ENCODE assay signal across 9 cellular contexts in the genomic region with DNA sequence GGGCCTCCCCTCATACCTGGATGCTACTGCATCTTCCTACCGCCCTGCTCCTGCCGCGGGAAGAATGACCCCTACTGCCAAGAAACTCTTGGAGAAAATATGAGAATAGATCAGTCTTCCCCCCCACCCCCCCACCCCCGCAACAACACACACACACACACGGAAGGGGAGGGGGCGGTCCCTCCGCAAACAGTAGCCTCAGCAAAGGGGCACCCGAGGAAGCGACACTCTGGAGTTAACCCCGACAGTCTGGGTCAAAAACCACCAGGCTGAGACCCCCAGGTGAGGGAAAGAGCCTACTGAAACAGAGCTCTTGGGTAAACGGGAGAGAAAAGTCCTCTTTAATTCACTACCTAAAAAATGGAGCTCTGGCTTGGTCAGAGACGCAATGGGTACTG. TPM values are rescaled to one million over a fixed set of nuclear protein-coding genes. Genes with fewer than 3 reads are reported as not detected.
DNase-seq lines count a peak whose midpoint lies in the region; ATAC-seq and TF ChIP-seq lines count a peak whose summit lies in the region.
"Had no signal": no experiment of that assay in that cellular context is flagged by ENCODE, and none has a peak within 500 bp of the region (broad histone marks: within the 10 kb centered on the region; RNA-seq: fewer than 3 reads in every experiment).

No MANE protein-coding gene starts in this region.

- DNase-seq in HFFc6 = no peak
- peak; percentile 52 for DNase-seq in activated CD8-positive, alpha-beta T cell treated with anti-CD3 and anti-CD28 coated beads for 36 hours
- no peak for DNase-seq in iPS DF 6.9 (ENCODE audit: low read depth, low spot score)
- DNase-seq in hypothalamus (lab: John Stamatoyannopoulos, UW) = no peak
- DNase-seq in medulla oblongata (ENCODE audit: extremely low spot score) = no peak
- DNase-seq: SHP77 had no signal

- intact Hi-C loops in activated CD8-positive, alpha-beta T cell treated with anti-CD3 and anti-CD28 coated beads for 36 hours (cut with micrococcal nuclease) = loop anchor here (2.0 kb wide), 1 partner anchor 38 kb away; no protein-coding TSS in a partner anchor

- H3K36me3 Mint-ChIP-seq in HFFc6 (ENCODE audit: low read depth) = peaks cover 24% of the 10 kb centered on the region
- peaks cover 44% of the 10 kb centered on the region for H3K36me3 Mint-ChIP-seq in activated CD8-positive, alpha-beta T cell treated with anti-CD3 and anti-CD28 coated beads for 36 hours (ENCODE audit: low read depth)
- peaks cover 25% of the 10 kb centered on the region for H3K36me3 Mint-ChIP-seq in stimulated activated memory B cell treated with anti-CD40 and anti-IgM and Interleukin-4, amounts not matched to agents 10 μg/mL and 1 μg/mL and 100 μg/mL, for 72 hours

- peak overlapping the region; percentile 93 for H3K27ac Mint-ChIP-seq in HFFc6
- H3K27ac Mint-ChIP-seq in activated CD8-positive, alpha-beta T cell treated with anti-CD3 and anti-CD28 coated beads for 36 hours = peak overlapping the region; percentile 91
- peak overlapping the region; percentile 94 for H3K27ac Mint-ChIP-seq in stimulated activated memory B cell treated with anti-CD40 and anti-IgM and Interleukin-4, amounts not matched to agents 10 μg/mL and 1 μg/mL and 100 μg/mL, for 72 hours

- no peaks in the 10 kb centered on the region for H3K9me3 ChIP-seq in iPS DF 6.9 (ENCODE audit: control insufficient read depth, insufficient read depth, low read length)

- ATAC-seq in activated CD8-positive, alpha-beta T cell treated with anti-CD3 and anti-CD28 coated beads for 36 hours = no peak
- ATAC-seq in stimulated activated memory B cell treated with anti-CD40 and anti-IgM and Interleukin-4, amounts not matched to agents 10 μg/mL and 1 μg/mL and 100 μg/mL, for 72 hours = no peak
- ATAC-seq in HG02938 (IDR thresholded peaks at IDR 0.05; ENCODE audit: unreplicated experiment) (no peak), GM21723 (IDR thresholded peaks at IDR 0.05; ENCODE audit: unreplicated experiment) (no peak)

- peak overlapping the region; percentile 96 for H3K4me3 Mint-ChIP-seq in HFFc6
- peak overlapping the region; percentile 93 for H3K4me3 Mint-ChIP-seq in activated CD8-positive, alpha-beta T cell treated with anti-CD3 and anti-CD28 coated beads for 36 hours
- H3K4me3 Mint-ChIP-seq in stimulated activated memory B cell treated with anti-CD40 and anti-IgM and Interleukin-4, amounts not matched to agents 10 μg/mL and 1 μg/mL and 100 μg/mL, for 72 hours = peak overlapping the region; percentile 98

- TF ChIP-seq CTCF in HFFc6 (IDR thresholded peaks at IDR 0.05) = no peak
- no peak for TF ChIP-seq CTCF in activated CD8-positive, alpha-beta T cell treated with anti-CD3 and anti-CD28 coated beads for 36 hours (IDR thresholded peaks at IDR 0.05)

- no peaks in the 10 kb centered on the region for H3K4me1 ChIP-seq in iPS DF 6.9 (ENCODE audit: control insufficient read depth, insufficient read depth, low read length)

- peaks cover 5% of the 10 kb centered on the region for H3K27me3 Mint-ChIP-seq in HFFc6 (ENCODE audit: insufficient read depth)
- no peaks in the 10 kb centered on the region for H3K27me3 Mint-ChIP-seq in activated CD8-positive, alpha-beta T cell treated with anti-CD3 and anti-CD28 coated beads for 36 hours
- H3K27me3 Mint-ChIP-seq in stimulated activated memory B cell treated with anti-CD40 and anti-IgM and Interleukin-4, amounts not matched to agents 10 μg/mL and 1 μg/mL and 100 μg/mL, for 72 hours = no peaks in the 10 kb centered on the region

- 0 out of 2 replicates have a peak, but pooled peaks cover 3% of the 10 kb centered on the region for H3K36me3 ChIP-seq in iPS DF 6.9 (ENCODE audit: control insufficient read depth, insufficient read depth, low read length)

- peaks cover 29% of the 10 kb centered on the region for H3K4me1 Mint-ChIP-seq in HFFc6 (ENCODE audit: low read depth)
- H3K4me1 Mint-ChIP-seq in activated CD8-positive, alpha-beta T cell treated with anti-CD3 and anti-CD28 coated beads for 36 hours (ENCODE audit: low read depth) = peaks cover 49% of the 10 kb centered on the region
- H3K4me1 Mint-ChIP-seq in stimulated activated memory B cell treated with anti-CD40 and anti-IgM and Interleukin-4, amounts not matched to agents 10 μg/mL and 1 μg/mL and 100 μg/mL, for 72 hours = peaks cover 57% of the 10 kb centered on the region

- CTCF ChIA-PET in activated CD8-positive, alpha-beta T cell treated with anti-CD3 and anti-CD28 coated beads for 36 hours (lab: Charles Lee) = interaction anchor here (1.0 to 1.5 kb wide), 3 partner anchors 10 to 37 kb away, joined by 3 read pairs; no protein-coding TSS in a partner anchor

- H3K27ac ChIP-seq in iPS DF 6.9 (ENCODE audit: low read length) = no peak overlapping the region

- H3K27me3 ChIP-seq in iPS DF 6.9 (ENCODE audit: control insufficient read depth, insufficient read depth, low read length) = no peaks in the 10 kb centered on the region

- POLR2A ChIA-PET in activated CD8-positive, alpha-beta T cell treated with anti-CD3 and anti-CD28 coated beads for 36 hours (lab: Charles Lee) = interaction anchor here (0.6 to 6.6 kb wide), 16 partner anchors 10 to 104 kb away, joined by 3 to 93 read pairs (median 6); partner anchors contain the start of genes CHERP, SLC35E1, SMIM7 and TMEM38A

- WGBS in iPS DF 6.9 (ENCODE audit: insufficient coverage, insufficient read length) = no CpG with 5 or more reads among the region's 12 CpGs

- H3K9me3 Mint-ChIP-seq in HFFc6 = no peaks in the 10 kb centered on the region
- no peaks in the 10 kb centered on the region for H3K9me3 Mint-ChIP-seq in activated CD8-positive, alpha-beta T cell treated with anti-CD3 and anti-CD28 coated beads for 36 hours
- H3K9me3 Mint-ChIP-seq in stimulated activated memory B cell treated with anti-CD40 and anti-IgM and Interleukin-4, amounts not matched to agents 10 μg/mL and 1 μg/mL and 100 μg/mL, for 72 hours = no peaks in the 10 kb centered on the region

- peak overlapping the region; percentile 88; the same call in 1 of the 2 replicates for H3K4me3 ChIP-seq in iPS DF 6.9 (ENCODE audit: low read length)

RNA-seq across cellular contexts. Expression of gene MED26, which starts 1.2 kb away (rescaled TPM):
- 1 to 10 TPM; 7.9 to 9.9 (median 8.8) TPM for total RNA-seq in HFFc6 (2021; fragmentation: NEBNext Ultra II Directional; extraction: Animal tissue kit (Norgen Biotek cat#: 25700))
- total RNA-seq in activated CD8-positive, alpha-beta T cell treated with anti-CD3 and anti-CD28 coated beads for 36 hours = 10 to 100 TPM; 14.2 to 19.3 TPM

RNA-seq across cellular contexts. Expression of gene SMIM7, which starts 33.1 kb away (rescaled TPM):
- total RNA-seq in HFFc6 (2021; fragmentation: NEBNext Ultra II Directional; extraction: Animal tissue kit (Norgen Biotek cat#: 25700)) = 10 to 100 TPM; 66.2 to 74.6 (median 71.9) TPM
- 10 to 100 TPM; 48.0 to 55.0 TPM for total RNA-seq in activated CD8-positive, alpha-beta T cell treated with anti-CD3 and anti-CD28 coated beads for 36 hours

RNA-seq across cellular contexts. Expression of gene TMEM38A, which starts 34.1 kb away (rescaled TPM):
- 1 to 10 TPM in 3 of 6 experiments, under 1 TPM in 3; 0.26 to 2.0 (median 1.0) TPM for total RNA-seq in HFFc6 (2021; fragmentation: NEBNext Ultra II Directional; extraction: Animal tissue kit (Norgen Biotek cat#: 25700))
- total RNA-seq in activated CD8-positive, alpha-beta T cell treated with anti-CD3 and anti-CD28 coated beads for 36 hours = 1 to 10 TPM; 1.2 to 1.8 TPM

RNA-seq across cellular contexts. Expression of gene SLC35E1, which starts 54.6 kb away (rescaled TPM):
- 10 to 100 TPM; 44.2 to 67.1 (median 55.4) TPM for total RNA-seq in HFFc6 (2021; fragmentation: NEBNext Ultra II Directional; extraction: Animal tissue kit (Norgen Biotek cat#: 25700))
- total RNA-seq in activated CD8-positive, alpha-beta T cell treated with anti-CD3 and anti-CD28 coated beads for 36 hours = 10 to 100 TPM; 60.1 to 62.4 TPM
